Comparison of ENCODE assay signal across 33 cellular contexts in genomic region chr1:179372160-179372559, GRCh38. TPM values are rescaled to one million over a fixed set of nuclear protein-coding genes. Genes with fewer than 3 reads are reported as not detected.
"Had no signal": no experiment of that assay in that cellular context is flagged by ENCODE, and none has a peak within 500 bp of the region (broad histone marks: within the 10 kb centered on the region; RNA-seq: fewer than 3 reads in every experiment).

No MANE protein-coding gene starts in this region.

- H3K27me3 Mint-ChIP-seq: naive B cell had no signal

- H3K27me3 ChIP-seq: dorsolateral prefrontal cortex, esophagus squamous epithelium, gastrocnemius medialis, heart right ventricle had no signal

- H3K27ac ChIP-seq: coronary artery, dorsolateral prefrontal cortex, epithelial cell of prostate, esophagus squamous epithelium, gastrocnemius medialis, heart right ventricle, lower lobe of right lung had no signal

- H3K9me3 ChIP-seq: esophagus squamous epithelium, gastrocnemius medialis, heart right ventricle, lower lobe of right lung, mucosa of descending colon had no signal

- H3K27ac Mint-ChIP-seq: mesothelial cell of epicardium; naive B cell; naive thymus-derived CD8-positive, alpha-beta T cell had no signal

- H3K4me3 Mint-ChIP-seq: mesothelial cell of epicardium; naive B cell; naive thymus-derived CD8-positive, alpha-beta T cell had no signal

- DNase-seq: dermis blood vessel endothelial cell; dorsolateral prefrontal cortex; effector CD4-positive, alpha-beta T cell; effector memory CD4-positive, alpha-beta T cell; erythroblast; esophagus squamous epithelium; foreskin fibroblast; foreskin melanocyte; gastrocnemius medialis; glutamatergic neuron; head of caudate nucleus; heart right ventricle; hippocampal formation; islet precursor cell; kidney; kidney glomerular epithelial cell; left colon; left ventricle myocardium superior; lower lobe of right lung; mesenchymal stem cell; mucosa of descending colon; naive B cell; naive thymus-derived CD8-positive, alpha-beta T cell had no signal

- H3K4me1 ChIP-seq: esophagus squamous epithelium, gastrocnemius medialis, heart right ventricle, lower lobe of right lung had no signal

- ATAC-seq: esophagus mucosa; gastrocnemius medialis; heart right ventricle; left colon; left lobe of liver; left ventricle myocardium superior; lower lobe of right lung; mucosa of descending colon; naive thymus-derived CD8-positive, alpha-beta T cell had no signal

- H3K4me3 ChIP-seq: coronary artery, dorsolateral prefrontal cortex, esophagus squamous epithelium, gastrocnemius medialis, heart right ventricle, lower lobe of right lung, mucosa of descending colon had no signal

- FAIRE-seq: colon, kidney had no signal

- H3K36me3 ChIP-seq: esophagus squamous epithelium, gastrocnemius medialis, heart right ventricle, lower lobe of right lung had no signal

- H3K9me3 Mint-ChIP-seq: mesothelial cell of epicardium; naive B cell; naive thymus-derived CD8-positive, alpha-beta T cell had no signal

- H3K4me1 Mint-ChIP-seq: mesothelial cell of epicardium; naive thymus-derived CD8-positive, alpha-beta T cell had no signal

- H3K36me3 Mint-ChIP-seq: mesothelial cell of epicardium; naive B cell; naive thymus-derived CD8-positive, alpha-beta T cell had no signal

RNA-seq across cellular contexts. Expression of gene AXDND1, which starts 6.4 kb away (rescaled TPM):
- total RNA-seq: esophagus mucosa, gastrocnemius medialis, glomerular endothelial cell, left lobe of liver, left ventricle myocardium superior, lung microvascular endothelial cell, mesenteric fat pad, myocyte had no signal
- polyA plus RNA-seq: naive thymus-derived CD8-positive, alpha-beta T cell had no signal
